ENCODE assay signal across 25 cellular contexts in the genomic region with DNA sequence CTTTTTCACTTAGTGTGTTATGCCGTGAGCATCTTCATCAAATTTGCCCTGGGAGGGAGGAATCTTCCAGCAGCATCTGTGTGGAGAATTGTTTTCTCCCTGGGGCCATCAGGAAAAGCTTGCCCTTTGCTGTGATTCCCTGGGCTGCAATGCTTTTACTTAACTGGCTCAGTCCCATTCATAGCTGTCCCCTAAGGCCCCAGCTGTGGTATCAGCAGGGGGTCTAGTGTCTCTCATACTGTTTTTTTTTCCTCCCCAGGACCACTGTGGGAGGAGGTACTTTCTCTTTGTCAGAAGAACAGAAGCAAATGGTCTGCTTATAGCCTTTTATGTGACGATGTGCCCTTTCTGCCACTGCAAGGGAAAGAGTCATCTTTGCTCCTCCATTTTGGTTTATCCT.
A peak's percentile ranks its signal among the peaks of the same experiment; 100 is the strongest.
DNase-seq lines count a peak whose midpoint lies in the region; ATAC-seq and TF ChIP-seq lines count a peak whose summit lies in the region.
"Had no signal": no experiment of that assay in that cellular context is flagged by ENCODE, and none has a peak within 500 bp of the region (broad histone marks: within the 10 kb centered on the region; RNA-seq: fewer than 3 reads in every experiment).

No MANE protein-coding gene starts in this region.

- no peaks in the 10 kb centered on the region for H3K79me2 ChIP-seq in H9 (ENCODE audit: insufficient read depth, low read length)

- no peak overlapping the region for H3K18ac ChIP-seq in H9 (ENCODE audit: insufficient read length, low read depth, low read length)

- no peak overlapping the region for H2BK120ac ChIP-seq in H9 (ENCODE audit: low read depth, low read length, poor library complexity, severe bottlenecking)

- peaks cover 5% of the 10 kb centered on the region for H3K27me3 Mint-ChIP-seq in H9 (ENCODE audit: low read depth)
- H3K27me3 Mint-ChIP-seq: activated CD4-positive, alpha-beta memory T cell treated with anti-CD3 and anti-CD28 coated beads, Interleukin-2, amount 10 ng/mL, durations not matched to agents 7 days and 5 days; activated naive CD8-positive, alpha-beta T cell treated with anti-CD3 and anti-CD28 coated beads for 36 hours; CD4-positive, alpha-beta T cell; central memory CD8-positive, alpha-beta T cell; T-cell had no signal

- H4K91ac ChIP-seq in H9 (ENCODE audit: insufficient read length, low read depth, low read length): no peak overlapping the region

- no peak overlapping the region for H2BK5ac ChIP-seq in H9 (ENCODE audit: insufficient read length, low read length)

- H3K27me3 ChIP-seq in H9 (ENCODE audit: insufficient read depth, low read length): no peaks in the 10 kb centered on the region
- H3K27me3 ChIP-seq in uterus: no peaks in the 10 kb centered on the region

- intact Hi-C loops in uterus (cut with DNase I; ENCODE audit: low total_unique reads): loop anchor here (5.0 kb wide), 1 partner anchor 925 kb away; no protein-coding TSS in a partner anchor

- H3K27ac ChIP-seq in H9 (ENCODE audit: insufficient read length, low read depth, low read length) (no peak overlapping the region), uterus (no peak overlapping the region)
- H3K27ac ChIP-seq: skin epidermis had no signal

- no peaks in the 10 kb centered on the region for H3K36me3 ChIP-seq in uterus

- H3K9me3 ChIP-seq in H9 (ENCODE audit: control insufficient read depth, low read depth, low read length) (no peaks in the 10 kb centered on the region), uterus (no peaks in the 10 kb centered on the region)

- no peak overlapping the region for H2BK15ac ChIP-seq in H9 (ENCODE audit: low read depth, low read length)

- H3K4me3 Mint-ChIP-seq in H9: no peak overlapping the region
- H3K4me3 Mint-ChIP-seq: activated CD4-positive, alpha-beta memory T cell treated with anti-CD3 and anti-CD28 coated beads, Interleukin-2, amount 10 ng/mL, durations not matched to agents 7 days and 5 days; activated naive CD8-positive, alpha-beta T cell treated with anti-CD3 and anti-CD28 coated beads for 36 hours; CD4-positive, alpha-beta T cell; central memory CD8-positive, alpha-beta T cell; T-cell had no signal

- no CpG with 5 or more reads among the region's 2 CpGs for WGBS in H9 (ENCODE audit: extremely low coverage, insufficient read length, low lambda C conversion rate)

- H3K4me3 ChIP-seq in uterus: no peak overlapping the region
- H3K4me3 ChIP-seq: skin epidermis had no signal

- H3K14ac ChIP-seq in H9 (ENCODE audit: insufficient read depth, low read length): no peak overlapping the region

- H2AK5ac ChIP-seq in H9 (ENCODE audit: insufficient read length, low read length): no peak overlapping the region

- H3K79me1 ChIP-seq in H9 (ENCODE audit: insufficient read depth, low read depth, low read length, poor library complexity, severe bottlenecking): no peaks in the 10 kb centered on the region

- peak in 2 of 3 experiments; percentile 61 to 83 for DNase-seq in NCI-H1417 (lab: John Stamatoyannopoulos, UW)
- no peak for DNase-seq in NCI-H1417 treated with DMSO at 0.1 percent for 48 hours (lab: John Stamatoyannopoulos, UW)
- DNase-seq in H9: peak; percentile 39
- peak; percentile 99 for DNase-seq in NCI-H69 (lab: John Stamatoyannopoulos, UW)
- DNase-seq in iPS-NIHi11 (ENCODE audit: low spot score): peak; percentile 29
- DNase-seq in uterus: no peak
- DNase-seq: 8988T; activated CD4-positive, alpha-beta memory T cell treated with anti-CD3 and anti-CD28 coated beads, Interleukin-2, amount 10 ng/mL, durations not matched to agents 7 days and 5 days; activated CD4-positive, CD25-positive, alpha-beta regulatory T cell treated with anti-CD3 and anti-CD28 coated beads, Interleukin-2, amount 50 U/mL, for 72 hours; activated naive CD8-positive, alpha-beta T cell treated with anti-CD3 and anti-CD28 coated beads for 36 hours; CD4-positive, alpha-beta T cell; dermis blood vessel endothelial cell; KBM-7; mesenchymal stem cell; MM.1S; NCI-H2029 treated with DMSO at 0.1 percent for 48 hours; occipital lobe; SHP77 treated with DMSO at 0.1 percent for 48 hours; T-cell; trophoblast cell had no signal

- H3T11ph ChIP-seq in H9 (ENCODE audit: low read length): no peak overlapping the region

- ATAC-seq in HG03139 (IDR thresholded peaks at IDR 0.05; ENCODE audit: unreplicated experiment): no peak
- ATAC-seq in HG03108 (IDR thresholded peaks at IDR 0.05; ENCODE audit: unreplicated experiment): no peak
- ATAC-seq: Panc1, T-cell had no signal

- H3K23me2 ChIP-seq in H9 (ENCODE audit: insufficient read length, low read depth, low read length, poor library complexity, severe bottlenecking): no peaks in the 10 kb centered on the region

- H3K56ac ChIP-seq in H9 (ENCODE audit: insufficient read length, low read depth, low read length): no peak overlapping the region

- no peaks in the 10 kb centered on the region for H3K36me3 Mint-ChIP-seq in H9 (ENCODE audit: insufficient read depth in 1 of 3, low read depth in 3 of 3)
- H3K36me3 Mint-ChIP-seq: activated naive CD8-positive, alpha-beta T cell treated with anti-CD3 and anti-CD28 coated beads for 36 hours; T-cell had no signal

- no peak overlapping the region for H2AFZ ChIP-seq in H9 (ENCODE audit: low read length)

- no peak overlapping the region for H3K9ac ChIP-seq in H9 (ENCODE audit: extremely low read depth, insufficient read length, low read length)

- H4K5ac ChIP-seq in H9 (ENCODE audit: insufficient read length, low read depth, low read length): no peak overlapping the region

- no peaks in the 10 kb centered on the region for H3K9me3 Mint-ChIP-seq in H9
- H3K9me3 Mint-ChIP-seq: activated CD4-positive, alpha-beta memory T cell treated with anti-CD3 and anti-CD28 coated beads, Interleukin-2, amount 10 ng/mL, durations not matched to agents 7 days and 5 days; activated naive CD8-positive, alpha-beta T cell treated with anti-CD3 and anti-CD28 coated beads for 36 hours; central memory CD8-positive, alpha-beta T cell had no signal

- H4K8ac ChIP-seq in H9 (replicated peaks; ENCODE audit: insufficient read length, low read depth, low read length): no peak overlapping the region

- no peak overlapping the region for H2BK20ac ChIP-seq in H9 (ENCODE audit: low read depth, low read length, poor library complexity, severe bottlenecking)

- TF ChIP-seq CTCF in H9 (conservative IDR thresholded peaks at IDR 0.05): no peak
- TF ChIP-seq CTCF in uterus (IDR thresholded peaks at IDR 0.05): no peak

- TF ChIP-seq POLR2A in uterus (IDR thresholded peaks at IDR 0.05): no peak

- H4K20me1 ChIP-seq in H9 (ENCODE audit: control insufficient read depth, insufficient read depth, insufficient read length): no peaks in the 10 kb centered on the region

- H3K4me1 ChIP-seq in H9 (ENCODE audit: insufficient read depth, low read length): no peaks in the 10 kb centered on the region
- H3K4me1 ChIP-seq in uterus: no peaks in the 10 kb centered on the region

- 0 out of 7 replicates have a peak overlapping the region, but pooled peaks of 1 of the 3 experiments have one; percentile 22 for H3K27ac Mint-ChIP-seq in H9
- H3K27ac Mint-ChIP-seq: activated CD4-positive, alpha-beta memory T cell treated with anti-CD3 and anti-CD28 coated beads, Interleukin-2, amount 10 ng/mL, durations not matched to agents 7 days and 5 days; activated naive CD8-positive, alpha-beta T cell treated with anti-CD3 and anti-CD28 coated beads for 36 hours; CD4-positive, alpha-beta T cell; T-cell had no signal

- no peak overlapping the region for H3K23ac ChIP-seq in H9 (ENCODE audit: insufficient read length, low read depth, low read length)

- no peak overlapping the region for H3K4ac ChIP-seq in H9 (ENCODE audit: low read depth, low read length)

- peaks cover 8 to 9% of the 10 kb centered on the region in 2 experiments for H3K4me1 Mint-ChIP-seq in H9
- H3K4me1 Mint-ChIP-seq: activated CD4-positive, alpha-beta memory T cell treated with anti-CD3 and anti-CD28 coated beads, Interleukin-2, amount 10 ng/mL, durations not matched to agents 7 days and 5 days; activated naive CD8-positive, alpha-beta T cell treated with anti-CD3 and anti-CD28 coated beads for 36 hours; central memory CD8-positive, alpha-beta T cell; T-cell had no signal

- no peak overlapping the region for H3K4me2 ChIP-seq in H9 (ENCODE audit: insufficient read depth, insufficient read length, low read length)

- no peak overlapping the region for H2BK12ac ChIP-seq in H9 (ENCODE audit: insufficient read length, low read depth, low read length)

Comparison
In these comparisons a context has a peak if more than half of its experiments do, and no peak if none do; other contexts are left out.
1. DNase-seq: peak in NCI-H1417 (2 of 3), H9 (single experiment), NCI-H69 (single experiment) and iPS-NIHi11 (single experiment); none in NCI-H1417 treated with DMSO at 0.1 percent for 48 hours (single experiment) and uterus (0 of 2).